Comparison of ENCODE assay signal across 25 cellular contexts in genomic region chr2:218031261-218031660, GRCh38. TPM values are rescaled to one million over a fixed set of nuclear protein-coding genes. Genes with fewer than 3 reads are reported as not detected.
"Had no signal": no experiment of that assay in that cellular context is flagged by ENCODE, and none has a peak within 500 bp of the region (broad histone marks: within the 10 kb centered on the region; RNA-seq: fewer than 3 reads in every experiment).

No MANE protein-coding gene starts in this region.

- H3K4me2 ChIP-seq: hepatocyte, neural progenitor cell had no signal

- H3K27ac Mint-ChIP-seq: activated naive CD8-positive, alpha-beta T cell treated with anti-CD3 and anti-CD28 coated beads, Interleukin-2, amount 50 U/mL, for 24 hours; immature natural killer cell; mesothelial cell of epicardium; neural progenitor cell; progenitor cell of endocrine pancreas had no signal

- FAIRE-seq: frontal cortex, TTC549 had no signal

- H3K9me3 ChIP-seq: body of pancreas, left ventricle myocardium inferior, upper lobe of right lung had no signal

- DNase-seq: activated effector memory CD4-positive, alpha-beta T cell treated with anti-CD3 and anti-CD28 coated beads, Interleukin-2, amount 50 U/mL, for 16 hours; activated naive CD4-positive, alpha-beta T cell treated with anti-CD3 and anti-CD28 coated beads, Interleukin-2, amount 50 U/mL, for 16 hours; activated naive CD8-positive, alpha-beta T cell treated with anti-CD3 and anti-CD28 coated beads, Interleukin-2, amount 50 U/mL, for 24 hours; activated T-cell treated with anti-CD3 and anti-CD28 coated beads for 4 hours; body of pancreas; effector memory CD4-positive, alpha-beta T cell; glutamatergic neuron; immature natural killer cell; left ventricle myocardium inferior; stimulated activated CD4-positive, alpha-beta T cell treated with anti-CD3 and anti-CD28 coated beads, Interleukin-4, amount 100 ng/mL, for 4 hours; stimulated activated naive CD8-positive, alpha-beta T cell treated with anti-CD3 and anti-CD28 coated beads, Interleukin-15, Interleukin-2, amounts not matched to agents 100 U/mL and 50 U/mL, for 24 hours; T-helper 1 cell; upper lobe of right lung; WERI-Rb-1 had no signal

- H3K9me3 Mint-ChIP-seq: activated naive CD8-positive, alpha-beta T cell treated with anti-CD3 and anti-CD28 coated beads, Interleukin-2, amount 50 U/mL, for 24 hours; immature natural killer cell; mesothelial cell of epicardium; naive thymus-derived CD8-positive, alpha-beta T cell; neural progenitor cell had no signal

- H3K4me3 Mint-ChIP-seq: activated naive CD8-positive, alpha-beta T cell treated with anti-CD3 and anti-CD28 coated beads, Interleukin-2, amount 50 U/mL, for 24 hours; immature natural killer cell; mesothelial cell of epicardium; naive thymus-derived CD8-positive, alpha-beta T cell; neural progenitor cell had no signal

- H3K27ac ChIP-seq: body of pancreas, hepatocyte, left ventricle myocardium inferior, neural progenitor cell, upper lobe of right lung, WERI-Rb-1 had no signal

- H2AFZ ChIP-seq: hepatocyte, neural progenitor cell had no signal

- ATAC-seq: activated naive CD8-positive, alpha-beta T cell treated with anti-CD3 and anti-CD28 coated beads, Interleukin-2, amount 50 U/mL, for 24 hours; body of pancreas; naive thymus-derived CD8-positive, alpha-beta T cell; stimulated activated naive CD8-positive, alpha-beta T cell treated with anti-CD3 and anti-CD28 coated beads, Interleukin-15, Interleukin-2, amounts not matched to agents 100 U/mL and 50 U/mL, for 24 hours had no signal

- H3K79me2 ChIP-seq: hepatocyte had no signal

- H3K27me3 ChIP-seq: body of pancreas had no signal

- H3K36me3 ChIP-seq: left ventricle myocardium inferior, neural progenitor cell, upper lobe of right lung, WERI-Rb-1 had no signal

- H3K9ac ChIP-seq: neural progenitor cell had no signal

- H3K4me3 ChIP-seq: body of pancreas, hepatocyte, left ventricle myocardium inferior, neural progenitor cell, upper lobe of right lung had no signal

- H3K27me3 Mint-ChIP-seq: activated naive CD8-positive, alpha-beta T cell treated with anti-CD3 and anti-CD28 coated beads, Interleukin-2, amount 50 U/mL, for 24 hours; naive thymus-derived CD8-positive, alpha-beta T cell had no signal

- H3K36me3 Mint-ChIP-seq: immature natural killer cell; mesothelial cell of epicardium; naive thymus-derived CD8-positive, alpha-beta T cell; neural progenitor cell had no signal

RNA-seq across cellular contexts. Expression of gene TNS1, which starts 28.5 kb away (rescaled TPM):
- polyA plus RNA-seq: naive thymus-derived CD8-positive, alpha-beta T cell had no signal

RNA-seq across cellular contexts. Expression of gene RUFY4, which starts 37.8 kb away (rescaled TPM):
- total RNA-seq: body of pancreas, cardiac septum, chondrocyte, frontal cortex, left ventricle myocardium inferior, mammary epithelial cell, mesothelial cell of epicardium, osteoblast, progenitor cell of endocrine pancreas, upper lobe of right lung had no signal
- polyA plus RNA-seq: mammary epithelial cell had no signal
